Comparison of ENCODE assay signal across 26 cellular contexts in genomic region chr11:7072401-7073028, GRCh38. TPM values are rescaled to one million over a fixed set of nuclear protein-coding genes. Genes with fewer than 3 reads are reported as not detected.
"Had no signal": no experiment of that assay in that cellular context is flagged by ENCODE, and none has a peak within 500 bp of the region (broad histone marks: within the 10 kb centered on the region; RNA-seq: fewer than 3 reads in every experiment).

No MANE protein-coding gene starts in this region.

- H3K36me3 Mint-ChIP-seq: activated CD4-positive, alpha-beta memory T cell treated with anti-CD3 and anti-CD28 coated beads for 36 hours; activated CD8-positive, alpha-beta memory T cell treated with anti-CD3 and anti-CD28 coated beads, Interleukin-2, amount 10 ng/mL, durations not matched to agents 7 days and 5 days; activated naive CD4-positive, alpha-beta T cell treated with anti-CD3 and anti-CD28 coated beads, Interleukin-2, amount 10 ng/mL, durations not matched to agents 7 days and 5 days; memory B cell; natural killer cell; stimulated activated naive B cell treated with anti-CD40 and anti-IgM and Interleukin-4, amounts not matched to agents 10 μg/mL and 1 μg/mL and 100 μg/mL, for 72 hours had no signal

- H3K27me3 ChIP-seq: tibial artery, uterus had no signal

- H3K36me3 ChIP-seq: gastroesophageal sphincter, heart right ventricle, prostate gland, tibial artery, uterus had no signal

- ATAC-seq: activated CD8-positive, alpha-beta memory T cell treated with anti-CD3 and anti-CD28 coated beads, Interleukin-2, amount 10 ng/mL, durations not matched to agents 7 days and 5 days; gastroesophageal sphincter; heart right ventricle; left ventricle myocardium superior; natural killer cell; right cardiac atrium; stimulated activated naive B cell treated with anti-CD40 and anti-IgM and Interleukin-4, amounts not matched to agents 10 μg/mL and 1 μg/mL and 100 μg/mL, for 72 hours had no signal

- H3K4me3 ChIP-seq: gastroesophageal sphincter, heart right ventricle, prostate gland, skin epidermis, tibial artery, uterus had no signal

- H3K27me3 Mint-ChIP-seq: activated naive CD4-positive, alpha-beta T cell treated with anti-CD3 and anti-CD28 coated beads, Interleukin-2, amount 10 ng/mL, durations not matched to agents 7 days and 5 days had no signal

- FAIRE-seq: astrocyte, kidney had no signal

- H3K4me1 ChIP-seq: gastroesophageal sphincter, heart right ventricle, prostate gland, tibial artery, uterus had no signal

- H3K4me1 Mint-ChIP-seq: activated CD8-positive, alpha-beta memory T cell treated with anti-CD3 and anti-CD28 coated beads, Interleukin-2, amount 10 ng/mL, durations not matched to agents 7 days and 5 days; activated naive CD4-positive, alpha-beta T cell treated with anti-CD3 and anti-CD28 coated beads, Interleukin-2, amount 10 ng/mL, durations not matched to agents 7 days and 5 days; natural killer cell; stimulated activated naive B cell treated with anti-CD40 and anti-IgM and Interleukin-4, amounts not matched to agents 10 μg/mL and 1 μg/mL and 100 μg/mL, for 72 hours had no signal

- H3K9me3 Mint-ChIP-seq: activated CD4-positive, alpha-beta memory T cell treated with anti-CD3 and anti-CD28 coated beads for 36 hours; activated naive CD4-positive, alpha-beta T cell treated with anti-CD3 and anti-CD28 coated beads, Interleukin-2, amount 10 ng/mL, durations not matched to agents 7 days and 5 days; activated T-helper 2 cell treated with anti-CD3 and anti-CD28 coated beads, Interferon-gamma antibody, Interleukin-2, Interleukin-4, amounts not matched to agents 10 μg/mL and 5 μg/mL and 100 μg/mL, durations not matched to agents 14 hours and 24 hours and 36 hours; memory B cell; natural killer cell had no signal

- H3K4me3 Mint-ChIP-seq: activated CD4-positive, alpha-beta memory T cell treated with anti-CD3 and anti-CD28 coated beads for 36 hours; activated CD8-positive, alpha-beta memory T cell treated with anti-CD3 and anti-CD28 coated beads, Interleukin-2, amount 10 ng/mL, durations not matched to agents 7 days and 5 days; activated naive CD4-positive, alpha-beta T cell treated with anti-CD3 and anti-CD28 coated beads, Interleukin-2, amount 10 ng/mL, durations not matched to agents 7 days and 5 days; memory B cell; natural killer cell; stimulated activated naive B cell treated with anti-CD40 and anti-IgM and Interleukin-4, amounts not matched to agents 10 μg/mL and 1 μg/mL and 100 μg/mL, for 72 hours had no signal

- H3K27ac Mint-ChIP-seq: activated CD4-positive, alpha-beta memory T cell treated with anti-CD3 and anti-CD28 coated beads for 36 hours; activated CD8-positive, alpha-beta memory T cell treated with anti-CD3 and anti-CD28 coated beads, Interleukin-2, amount 10 ng/mL, durations not matched to agents 7 days and 5 days; activated naive CD4-positive, alpha-beta T cell treated with anti-CD3 and anti-CD28 coated beads, Interleukin-2, amount 10 ng/mL, durations not matched to agents 7 days and 5 days; activated T-helper 2 cell treated with anti-CD3 and anti-CD28 coated beads, Interferon-gamma antibody, Interleukin-2, Interleukin-4, amounts not matched to agents 10 μg/mL and 5 μg/mL and 100 μg/mL, durations not matched to agents 14 hours and 24 hours and 36 hours; memory B cell; natural killer cell; stimulated activated naive B cell treated with anti-CD40 and anti-IgM and Interleukin-4, amounts not matched to agents 10 μg/mL and 1 μg/mL and 100 μg/mL, for 72 hours had no signal

- DNase-seq: activated CD4-positive, alpha-beta memory T cell treated with anti-CD3 and anti-CD28 coated beads for 36 hours; activated CD8-positive, alpha-beta memory T cell treated with anti-CD3 and anti-CD28 coated beads, Interleukin-2, amount 10 ng/mL, durations not matched to agents 7 days and 5 days; activated naive CD4-positive, alpha-beta T cell treated with anti-CD3 and anti-CD28 coated beads, Interleukin-2, amount 10 ng/mL, durations not matched to agents 7 days and 5 days; activated T-cell treated with anti-CD3 and anti-CD28 coated beads, Interleukin-2, amount 50 U/mL, for 1 hour; erythroblast; heart right ventricle; kidney; left ventricle myocardium superior; natural killer cell; nucleus accumbens; right cardiac atrium; stimulated activated CD4-positive, alpha-beta T cell treated with anti-CD3 and anti-CD28 coated beads, Interleukin-15, amount 100 ng/mL, for 24 hours; stimulated activated CD4-positive, alpha-beta T cell treated with anti-CD3 and anti-CD28 coated beads, Interleukin-4, amount 100 ng/mL, for 1 hour; stimulated activated naive B cell treated with anti-CD40 and anti-IgM and Interleukin-4, amounts not matched to agents 10 μg/mL and 1 μg/mL and 100 μg/mL, for 72 hours; tibial artery; uterus had no signal

- H3K27ac ChIP-seq: gastroesophageal sphincter, heart right ventricle, prostate gland, skin epidermis, tibial artery, uterus, VCaP had no signal

- H3K9me3 ChIP-seq: gastroesophageal sphincter, heart right ventricle, prostate gland, tibial artery, uterus had no signal

RNA-seq across cellular contexts. Expression of gene RBMXL2, which starts 16.3 kb away (rescaled TPM):
- total RNA-seq: activated CD4-positive, alpha-beta memory T cell treated with anti-CD3 and anti-CD28 coated beads for 36 hours; activated CD8-positive, alpha-beta memory T cell treated with anti-CD3 and anti-CD28 coated beads, Interleukin-2, amount 10 ng/mL, durations not matched to agents 7 days and 5 days; astrocyte; chondrocyte; dermis microvascular lymphatic vessel endothelial cell; heart right ventricle; left ventricle myocardium superior; natural killer cell; right cardiac atrium; subcutaneous adipose tissue had no signal
- polyA plus RNA-seq: heart right ventricle, right cardiac atrium had no signal

RNA-seq across cellular contexts. Expression of gene NLRP14, which starts 52.2 kb away (rescaled TPM):
- total RNA-seq: astrocyte, gastroesophageal sphincter, left ventricle myocardium superior, natural killer cell had no signal
- polyA plus RNA-seq: heart right ventricle had no signal

RNA-seq across cellular contexts. Expression of gene ZNF214, which starts 52.4 kb away (rescaled TPM):
- total RNA-seq: activated CD4-positive, alpha-beta memory T cell treated with anti-CD3 and anti-CD28 coated beads for 36 hours; activated CD8-positive, alpha-beta memory T cell treated with anti-CD3 and anti-CD28 coated beads, Interleukin-2, amount 10 ng/mL, durations not matched to agents 7 days and 5 days; activated T-helper 2 cell treated with anti-CD3 and anti-CD28 coated beads, Interferon-gamma antibody, Interleukin-2, Interleukin-4, amounts not matched to agents 10 μg/mL and 5 μg/mL and 100 μg/mL, durations not matched to agents 14 hours and 24 hours and 36 hours; natural killer cell had no signal
